8 cellular contexts compared by ENCODE assay signal in the genomic region with DNA sequence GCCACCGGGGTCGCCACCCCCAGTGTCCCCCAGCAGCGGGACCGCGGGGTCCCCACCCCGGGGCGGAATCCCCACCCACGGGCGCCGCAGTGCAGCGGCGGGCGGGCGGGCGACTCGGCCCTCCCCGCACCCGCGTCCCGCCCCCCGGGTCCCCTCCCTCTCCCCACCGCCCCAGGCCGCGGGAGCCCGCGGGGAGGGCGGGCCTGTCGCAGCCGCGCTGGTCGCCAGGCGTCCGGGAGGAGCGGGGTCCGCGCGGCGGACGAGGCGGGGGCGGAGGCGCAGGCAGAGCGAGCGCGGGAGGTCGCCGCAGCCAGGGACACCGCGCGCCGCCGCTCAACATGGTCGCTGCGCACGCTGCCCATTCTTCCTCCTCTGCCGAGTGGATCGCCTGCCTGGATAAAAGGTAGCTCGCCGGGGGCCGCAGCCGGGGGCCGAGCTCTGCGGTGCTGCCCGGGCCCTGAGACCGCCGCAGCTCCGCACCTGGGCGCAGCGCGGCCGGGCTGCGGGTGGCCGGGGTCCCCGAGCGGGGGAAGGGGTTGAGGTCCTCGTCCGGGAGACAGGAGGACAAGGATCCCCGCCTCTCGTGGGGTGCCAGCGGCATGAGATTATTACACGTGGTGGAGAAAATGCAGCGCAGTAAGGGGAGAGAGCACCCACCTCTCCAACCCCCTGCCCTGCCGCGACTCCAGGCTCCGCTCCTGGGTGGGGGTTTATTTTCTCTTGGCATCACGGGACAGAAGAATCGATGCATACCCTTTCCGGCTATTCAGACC. TPM values are rescaled to one million over a fixed set of nuclear protein-coding genes. Genes with fewer than 3 reads are reported as not detected.
DNase-seq lines count a peak whose midpoint lies in the region; ATAC-seq, FAIRE-seq and TF ChIP-seq lines count a peak whose summit lies in the region.

A gene (plus strand): TSS at position 200 of the 773 bp plus-strand sequence. CDS start 139 bp downstream, at position 339.

- H3K4me3 ChIP-seq in CD8-positive, alpha-beta T cell (ENCODE audit: low read depth, low read length), result peak within 1 kb of the TSS; percentile 31
- peak within 1 kb of the TSS; percentile 31 for H3K4me3 ChIP-seq in Jurkat, Clone E6-1 (ENCODE audit: low read length)
- H3K4me3 ChIP-seq in bronchial epithelial cell (ENCODE audit: low read depth, low read length) (peak within 1 kb of the TSS; percentile 50), left lung (peak within 1 kb of the TSS; percentile 10 to 17), thymus (ENCODE audit: low read length) (peak within 1 kb of the TSS; percentile 56)

- TF ChIP-seq CTCF in CD8-positive, alpha-beta T cell (IDR thresholded peaks at IDR 0.05), result no peak
- TF ChIP-seq CTCF in bronchial epithelial cell (IDR thresholded peaks at IDR 0.05; ENCODE audit: insufficient read depth, low read length, severe bottlenecking), result no peak
- TF ChIP-seq CTCF in left lung (IDR thresholded peaks at IDR 0.05), result no peak

- FAIRE-seq in bronchial epithelial cell (lab: Jason Lieb, UNC), result no peak

- POLR2A ChIA-PET in CD8-positive, alpha-beta T cell (lab: Charles Lee), result no interaction called here

- peak within 1 kb of the TSS; percentile 80 for H3K4me3 Mint-ChIP-seq in CD8-positive, alpha-beta T cell

- CTCF ChIA-PET in CD8-positive, alpha-beta T cell (lab: Charles Lee), result no interaction called here

- DNase-seq in CD8-positive, alpha-beta T cell, result no peak
- DNase-seq in Jurkat, Clone E6-1 (ENCODE audit: low read depth, low spot score), result no peak
- DNase-seq in bronchial epithelial cell (ENCODE audit: low read depth) (no peak), left lung (no peak), NCI-H128 (lab: John Stamatoyannopoulos, UW; ENCODE audit: unreplicated experiment) (no peak)

- no peak for ATAC-seq in CD8-positive, alpha-beta T cell
- ATAC-seq in left lung, result peak; percentile 60
- ATAC-seq in GM18867 (IDR thresholded peaks at IDR 0.05; ENCODE audit: unreplicated experiment), result no peak
- no peak for ATAC-seq in GM18870 (IDR thresholded peaks at IDR 0.05; ENCODE audit: unreplicated experiment)

- no peaks in the 10 kb centered on the region for H3K4me1 ChIP-seq in CD8-positive, alpha-beta T cell (ENCODE audit: insufficient read depth, low read length)
- H3K4me1 ChIP-seq in left lung, result peaks cover 0 to 6% of the 10 kb centered on the region in 2 donors
- peaks cover 4% of the 10 kb centered on the region for H3K4me1 ChIP-seq in thymus (ENCODE audit: control insufficient read depth, insufficient read depth, low read length)

- H3K27me3 Mint-ChIP-seq in CD8-positive, alpha-beta T cell (ENCODE audit: low read depth), result peaks cover 49% of the 10 kb centered on the region

- no peaks in the 10 kb centered on the region for H3K9me3 Mint-ChIP-seq in CD8-positive, alpha-beta T cell

- H3K27ac ChIP-seq in CD8-positive, alpha-beta T cell (ENCODE audit: low read depth, low read length), result no peak within 1 kb of the TSS
- no peak within 1 kb of the TSS for H3K27ac ChIP-seq in left lung
- H3K27ac ChIP-seq in thymus (ENCODE audit: low read depth), result no peak within 1 kb of the TSS

- H3K4me1 Mint-ChIP-seq in CD8-positive, alpha-beta T cell (ENCODE audit: low read depth), result peaks cover 9% of the 10 kb centered on the region

- H3K36me3 ChIP-seq in CD8-positive, alpha-beta T cell (ENCODE audit: insufficient read depth, low read length), result no peaks in the 10 kb centered on the region
- H3K36me3 ChIP-seq in bronchial epithelial cell (ENCODE audit: control insufficient read depth, insufficient read depth, low read length) (no peaks in the 10 kb centered on the region), left lung (no peaks in the 10 kb centered on the region), thymus (ENCODE audit: control insufficient read depth, insufficient read depth) (no peaks in the 10 kb centered on the region)

- H3K27ac Mint-ChIP-seq in CD8-positive, alpha-beta T cell, result no peak within 1 kb of the TSS

- H3K36me3 Mint-ChIP-seq in CD8-positive, alpha-beta T cell, result no peaks in the 10 kb centered on the region

- WGBS in thymus, result under 1% methylated on average over 87 of the region's 88 CpGs

- H3K9me3 ChIP-seq in CD8-positive, alpha-beta T cell (ENCODE audit: low read length), result no peaks in the 10 kb centered on the region
- no peaks in the 10 kb centered on the region for H3K9me3 ChIP-seq in left lung
- H3K9me3 ChIP-seq in thymus (ENCODE audit: control insufficient read depth), result no peaks in the 10 kb centered on the region

- peaks cover 6% of the 10 kb centered on the region for H3K27me3 ChIP-seq in CD8-positive, alpha-beta T cell (ENCODE audit: insufficient read depth, low read length)
- peaks cover 3% of the 10 kb centered on the region for H3K27me3 ChIP-seq in bronchial epithelial cell (ENCODE audit: control insufficient read depth, insufficient read depth, low read length)
- H3K27me3 ChIP-seq in left lung, result peaks cover 50 to 69% of the 10 kb centered on the region in 2 donors
- peaks cover 30% of the 10 kb centered on the region for H3K27me3 ChIP-seq in thymus (ENCODE audit: control insufficient read depth, insufficient read depth)

- intact Hi-C loops in CD8-positive, alpha-beta T cell (cut with DNase I, micrococcal nuclease), result no loop called here
- intact Hi-C loops in left lung (cut with DNase I), result no loop called here

RNA-seq across cellular contexts. Expression of the gene that starts here (rescaled TPM):
- total RNA-seq in CD8-positive, alpha-beta T cell, result 1 to 10 TPM; 1.1 to 1.4 TPM
- 5.4 TPM for polyA plus RNA-seq in Jurkat, Clone E6-1 (2012; ENCODE audit: insufficient read depth, insufficient read length)
- 0.26 and 0.90 TPM in 2 replicates for total RNA-seq in bronchial epithelial cell
- 10 to 100 TPM; 10.1 to 12.6 TPM for total RNA-seq in left lung
- polyA plus RNA-seq in thymus, result 3.6 TPM
